In the genomic region with DNA sequence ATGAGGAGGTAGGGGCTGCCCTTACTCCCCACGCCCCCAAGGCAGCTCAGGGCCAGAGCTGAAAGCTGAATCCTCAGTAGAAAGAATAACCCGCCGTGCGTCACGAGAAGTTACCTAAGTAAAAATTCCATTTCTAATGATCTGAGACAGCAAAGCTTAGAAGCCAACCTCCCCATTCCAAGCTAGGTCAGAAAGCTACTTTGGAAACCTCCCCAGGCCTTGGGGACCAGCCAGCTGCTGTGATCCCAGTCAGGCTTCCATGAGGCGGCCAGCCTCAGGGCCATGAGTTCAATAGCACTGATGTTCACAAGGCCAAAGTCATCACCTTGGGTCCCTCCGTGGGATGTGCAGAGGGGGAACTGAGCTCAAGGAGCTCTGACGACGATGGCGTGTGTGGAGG, we compare ENCODE assay signal across 36 cellular contexts. TPM values are rescaled to one million over a fixed set of nuclear protein-coding genes. Genes with fewer than 3 reads are reported as not detected.
DNase-seq lines count a peak whose midpoint lies in the region; ATAC-seq, FAIRE-seq and TF ChIP-seq lines count a peak whose summit lies in the region.
"Had no signal": no experiment of that assay in that cellular context is flagged by ENCODE, and none has a peak within 500 bp of the region (broad histone marks: within the 10 kb centered on the region; RNA-seq: fewer than 3 reads in every experiment).

No MANE protein-coding gene starts in this region.

- no peak for TF ChIP-seq CTCF in liver (IDR thresholded peaks at IDR 0.05; ENCODE audit: low read depth, low read length, missing input control)
- no peak for TF ChIP-seq CTCF in HepG2 (CRISPR knock-in tag; IDR thresholded peaks at IDR 0.05)
- TF ChIP-seq CTCF in colonic mucosa (IDR thresholded peaks at IDR 0.05), result no peak

- TF ChIP-seq RAD21 in liver (IDR thresholded peaks at IDR 0.05) (no peak), HepG2 (CRISPR knock-in tag; IDR thresholded peaks at IDR 0.05) (no peak)

- ATAC-seq in HepG2, result no peak
- no peak for ATAC-seq in aorta (ENCODE audit: low FRiP score)
- ATAC-seq: A549; activated CD4-positive, CD25-positive, alpha-beta regulatory T cell treated with anti-CD3 and anti-CD28 coated beads, Interleukin-2, amount 50 U/mL, for 24 hours had no signal

- H3K27me3 ChIP-seq in liver (ENCODE audit: control insufficient read depth in 4 of 4, insufficient read depth in 4 of 4, low read length in 3 of 4) (no peaks in the 10 kb centered on the region), HepG2 (ENCODE audit: control insufficient read depth in 1 of 2, insufficient read depth in 2 of 2, low read length in 2 of 2) (peaks cover 12 to 27% of the 10 kb centered on the region in 2 experiments; a peak in 4 of 5 replicates), rectal smooth muscle tissue (ENCODE audit: control insufficient read depth, insufficient read depth, low read length) (no peaks in the 10 kb centered on the region), aorta (ENCODE audit: control insufficient read depth in 1 of 2, insufficient read depth in 2 of 2, low read length in 1 of 2) (no peaks in the 10 kb centered on the region), colonic mucosa (no peaks in the 10 kb centered on the region)
- H3K27me3 ChIP-seq: adrenal gland, BLaER1, Peyer's patch, right atrium auricular region, SJCRH30, thyroid gland had no signal

- H3K9me3 ChIP-seq in liver (ENCODE audit: control insufficient read depth in 4 of 4, low read length in 3 of 4) (no peaks in the 10 kb centered on the region), HepG2 (ENCODE audit: low read length) (no peaks in the 10 kb centered on the region), aorta (ENCODE audit: control insufficient read depth, low read length) (no peaks in the 10 kb centered on the region), colonic mucosa (no peaks in the 10 kb centered on the region)
- H3K9me3 ChIP-seq: A549, adrenal gland, BLaER1, breast epithelium, Caco-2, Peyer's patch, right atrium auricular region, SJCRH30, thyroid gland had no signal

- H3K4me2 ChIP-seq in HepG2 (ENCODE audit: low read depth, low read length), result no peak overlapping the region
- H3K4me2 ChIP-seq: A549, BLaER1 had no signal

- intact Hi-C loops in HepG2 (cut with micrococcal nuclease; ENCODE audit: unreplicated experiment), result no loop called here
- intact Hi-C loops in aorta (cut with DNase I), result no loop called here
- intact Hi-C loops in colonic mucosa (cut with DNase I), result no loop called here

- no peak for DNase-seq in HepG2 (ENCODE audit: low spot score)
- peak; percentile 10 for DNase-seq in kidney glomerular epithelial cell (lab: John Stamatoyannopoulos, UW)
- no peak for DNase-seq in UCSD-AML1 (lab: John Stamatoyannopoulos, UW; ENCODE audit: unreplicated experiment)
- DNase-seq in ACHN, result no peak
- no peak for DNase-seq in aorta
- no peak for DNase-seq in colonic mucosa
- DNase-seq: activated CD4-positive, alpha-beta memory T cell treated with anti-CD3 and anti-CD28 coated beads, Interleukin-2, amount 10 ng/mL, durations not matched to agents 7 days and 5 days; activated effector memory CD4-positive, alpha-beta T cell treated with anti-CD3 and anti-CD28 coated beads, Interleukin-2, amount 50 U/mL, for 16 hours; activated T-cell treated with anti-CD3 and anti-CD28 coated beads for 4 hours; Caco-2; DND-41; effector memory CD4-positive, alpha-beta T cell; mammary epithelial cell; MV-4-11; naive B cell; NCI-H146; NCI-H510A treated with DMSO at 0.1 percent for 48 hours; NK-92 treated with Interleukin-12 subunit alpha and Interleukin-12 subunit beta, amount 100 ng/mL, for 24 hours; Peyer's patch; SJCRH30; stimulated activated CD4-positive, alpha-beta T cell treated with anti-CD3 and anti-CD28 coated beads, Interleukin-12 subunit alpha, Interleukin-12 subunit beta, amount 100 ng/mL, for 4 hours; stimulated activated CD4-positive, alpha-beta T cell treated with anti-CD3 and anti-CD28 coated beads, Interleukin-4, amount 100 ng/mL, for 24 hours; stimulated activated naive CD4-positive, alpha-beta T cell treated with Interleukin-2 at 50 U/mL for 16 hours; thyroid gland had no signal

- in situ Hi-C loops in HepG2 (cut with HindIII; ENCODE audit: extremely low pct_ligation_motif_present, low pct_unique_long_range_greater_than_20kb) (no loop called here), ACHN (cut with HindIII; ENCODE audit: low pct_ligation_motif_present, low pct_unique_long_range_greater_than_20kb, low sequenced_read_pairs) (no loop called here)

- H3K4me1 ChIP-seq in liver (ENCODE audit: control insufficient read depth in 4 of 4, insufficient read depth in 4 of 4, low read length in 3 of 4), result no peaks in the 10 kb centered on the region
- H3K4me1 ChIP-seq in HepG2 (ENCODE audit: insufficient read depth, low read length), result no peaks in the 10 kb centered on the region
- H3K4me1 ChIP-seq in rectal smooth muscle tissue (ENCODE audit: control insufficient read depth, insufficient read depth, low read length), result peaks cover 65% of the 10 kb centered on the region
- H3K4me1 ChIP-seq in aorta (ENCODE audit: control insufficient read depth in 1 of 2, insufficient read depth in 2 of 2, low read length in 2 of 2), result no peaks in the 10 kb centered on the region
- no peaks in the 10 kb centered on the region for H3K4me1 ChIP-seq in colonic mucosa
- H3K4me1 ChIP-seq: adrenal gland, BLaER1, breast epithelium, Caco-2, thyroid gland had no signal

- no TSS peak for BruUV-seq in HepG2 (replicated peaks; lab: Mats Ljungman, UMichigan)

- no peak for TF ChIP-seq POLR2A in HepG2 (IDR thresholded peaks at IDR 0.05; ENCODE audit: insufficient read depth in 1 of 2, low read depth in 2 of 2, low read length in 2 of 2)

- no peak for FAIRE-seq in HepG2 (lab: Jason Lieb, UNC)
- FAIRE-seq: A549, GM12891, H54, HTR-8/SVneo, keratinocyte had no signal

- POLR2A ChIA-PET in HepG2 (lab: Yijun Ruan, JAX), result no interaction called here

- H2AFZ ChIP-seq in HepG2 (ENCODE audit: low read length), result no peak overlapping the region

- no peaks in the 10 kb centered on the region for H4K20me1 ChIP-seq in HepG2 (ENCODE audit: insufficient read depth, low read length)
- H4K20me1 ChIP-seq: BLaER1 had no signal

- H3K4me3 ChIP-seq in liver (ENCODE audit: low read depth in 1 of 3, low read length in 3 of 3) (no peak overlapping the region), HepG2 (replicated peaks in 1 of 3; ENCODE audit: insufficient read depth in 1 of 3, low read depth in 2 of 3, low read length in 3 of 3) (no peak overlapping the region), rectal smooth muscle tissue (ENCODE audit: low read length) (peak overlapping the region; percentile 7), aorta (ENCODE audit: low read length in 2 of 2) (no peak overlapping the region), colonic mucosa (no peak overlapping the region)
- H3K4me3 ChIP-seq: A549, adrenal gland, BLaER1, breast epithelium, Peyer's patch, right atrium auricular region, SJCRH30, thyroid gland had no signal

- TF ChIP-seq EP300 in HepG2 (IDR thresholded peaks at IDR 0.05; ENCODE audit: low read depth in 2 of 2, low read length in 2 of 2), result no peak
- TF ChIP-seq EP300 in HepG2 (CRISPR knock-in tag; IDR thresholded peaks at IDR 0.05; ENCODE audit: borderline replicate concordance), result no peak

- H3K27ac ChIP-seq in liver (ENCODE audit: low read depth in 1 of 2, low read length in 2 of 2) (no peak overlapping the region), HepG2 (ENCODE audit: extremely low read length, insufficient read depth, low read length) (no peak overlapping the region), rectal smooth muscle tissue (ENCODE audit: low read depth, low read length) (peak overlapping the region; percentile 90), aorta (ENCODE audit: low read depth in 1 of 2, low read length in 2 of 2) (no peak overlapping the region), colonic mucosa (no peak overlapping the region)
- H3K27ac ChIP-seq: A549, BLaER1, breast epithelium, right atrium auricular region, SJCRH30, thyroid gland had no signal

- no peaks in the 10 kb centered on the region for H3K36me3 ChIP-seq in liver (ENCODE audit: control insufficient read depth in 4 of 4, insufficient read depth in 3 of 4, low read depth in 1 of 4, low read length in 3 of 4)
- H3K36me3 ChIP-seq in HepG2 (replicated peaks in 1 of 2; ENCODE audit: control insufficient read depth in 1 of 2, insufficient read depth in 2 of 2, low read length in 2 of 2), result no peaks in the 10 kb centered on the region
- no peaks in the 10 kb centered on the region for H3K36me3 ChIP-seq in rectal smooth muscle tissue (ENCODE audit: control insufficient read depth, insufficient read depth, low read length)
- no peaks in the 10 kb centered on the region for H3K36me3 ChIP-seq in aorta (ENCODE audit: control insufficient read depth in 1 of 2, insufficient read depth in 2 of 2, low read length in 1 of 2)
- no peaks in the 10 kb centered on the region for H3K36me3 ChIP-seq in colonic mucosa
- H3K36me3 ChIP-seq: adrenal gland, BLaER1, breast epithelium, Peyer's patch, right atrium auricular region, SJCRH30, thyroid gland had no signal

- 86% methylated on average over 10 of the region's 10 CpGs for WGBS in liver
- 11% methylated on average over 10 of the region's 10 CpGs for WGBS in HepG2 (ENCODE audit: low lambda C conversion rate)
- 63 to 79% methylated on average over 10 of the region's 10 CpGs for WGBS in aorta, 2 donors

- CTCF ChIA-PET in HepG2 (lab: Yijun Ruan, JAX; ENCODE audit: low intra/inter-chr PET ratio, low total read pairs), result no interaction called here

- H3K79me2 ChIP-seq in HepG2 (ENCODE audit: insufficient read depth, low read length), result no peaks in the 10 kb centered on the region

- no peak overlapping the region for H3K9ac ChIP-seq in liver (ENCODE audit: low read depth in 1 of 2, low read length in 2 of 2)
- H3K9ac ChIP-seq in HepG2 (ENCODE audit: insufficient read depth, low read depth, low read length), result no peak overlapping the region
- H3K9ac ChIP-seq in rectal smooth muscle tissue (ENCODE audit: low read length), result no peak overlapping the region
- no peak overlapping the region for H3K9ac ChIP-seq in colonic mucosa (ENCODE audit: low read depth in 2 of 2, low read length in 2 of 2)
- H3K9ac ChIP-seq: BLaER1 had no signal

RNA-seq across cellular contexts. Expression of gene SHISAL1, which starts 6.9 kb away (rescaled TPM):
- total RNA-seq in liver (under 1 TPM; 0.09 to 0.17 TPM), HepG2 (2016; rRNA removed; fragmentation: Illumina TruSeq; extraction: Trizol) (not detected in 2 replicates), aorta (1 to 10 TPM; 3.2 to 3.5 TPM), colonic mucosa (1 to 10 TPM in 1 of 2 donors, under 1 TPM in 1; 0.27 to 6.6 TPM)
- polyA plus RNA-seq in liver (under 1 TPM; 0.07 to 0.16 TPM), HepG2 (2011; rRNA removed) (not detected in 2 replicates), aorta (under 1 TPM; 0.25 to 0.26 TPM)
- total RNA-seq in HepG2 (2016; cell fraction: cytosol; rRNA removed; fragmentation: Illumina TruSeq; extraction: Trizol; ENCODE audit: low read depth), result not detected in 2 replicates
- not detected in 2 replicates for total RNA-seq in HepG2 (2016; cell fraction: insoluble cytoplasmic fraction; rRNA removed; fragmentation: Illumina TruSeq; extraction: Trizol)
- total RNA-seq in HepG2 (2016; cell fraction: membrane; rRNA removed; fragmentation: Illumina TruSeq; extraction: Trizol), result not detected in 2 replicates
- not detected in 2 replicates for total RNA-seq in HepG2 (2016; cell fraction: nucleus; rRNA removed; fragmentation: Illumina TruSeq; extraction: Trizol)
- not detected in 2 replicates for polyA plus RNA-seq in HepG2 (2011; cell fraction: cytosol; rRNA removed)
- polyA plus RNA-seq in HepG2 (2011; cell fraction: nucleus; rRNA removed), result not detected in 2 replicates
- not detected in 2 replicates for polyA plus RNA-seq in HepG2 (2012)
- polyA plus RNA-seq in HepG2 (2016; cell fraction: cytosol; fragmentation: Illumina TruSeq; extraction: Trizol; ENCODE audit: low read depth), result not detected in 2 replicates
- polyA plus RNA-seq in HepG2 (2016; cell fraction: insoluble cytoplasmic fraction; fragmentation: Illumina TruSeq; extraction: Trizol; ENCODE audit: low read depth), result not detected in 2 replicates
- polyA plus RNA-seq in HepG2 (2016; cell fraction: membrane; fragmentation: Illumina TruSeq; extraction: Trizol; ENCODE audit: low read depth), result not detected in 2 replicates
- polyA plus RNA-seq in HepG2 (2016; cell fraction: nucleus; fragmentation: Illumina TruSeq; extraction: Trizol; ENCODE audit: insufficient read depth, low read depth), result not detected in 2 replicates
- 0.04 and 16.2 TPM in 2 replicates for polyA minus RNA-seq in HepG2 (2011; rRNA and poly(A)+ RNA removed; ENCODE audit: low replicate concordance)
- polyA minus RNA-seq in HepG2 (2011; cell fraction: cytosol; rRNA and poly(A)+ RNA removed), result 0.09 TPM in 1 of 2 replicates, not detected in the other
- not detected in 2 replicates for polyA minus RNA-seq in HepG2 (2011; cell fraction: nucleus; rRNA and poly(A)+ RNA removed)
- total RNA-seq: activated CD4-positive, alpha-beta memory T cell treated with anti-CD3 and anti-CD28 coated beads, Interleukin-2, amount 10 ng/mL, durations not matched to agents 7 days and 5 days; Caco-2; SJCRH30 had no signal
